ENCODE assay signal across 1 cellular context in genomic region chr11:114395776-114396175, GRCh38.
TF ChIP-seq lines count a peak whose summit lies in the region.

No MANE protein-coding gene starts in this region.

TF ChIP-seq in HepG2, 621 proteins besides CTCF, POLR2A, EP300 and RAD21:
- no peak for TF ChIP-seq SNAPC2 (CRISPR knock-in tag; IDR thresholded peaks at IDR 0.05)
- TF ChIP-seq FOXA1 (IDR thresholded peaks at IDR 0.05), result no peak
- peak; percentile 53; the same call in 1 of the 2 replicates for TF ChIP-seq FOXA1 (CRISPR knock-in tag; IDR thresholded peaks at IDR 0.05)
- no peak for TF ChIP-seq CHCHD3 (CRISPR knock-in tag; IDR thresholded peaks at IDR 0.05)
- 0 out of 2 replicates have a peak, but pooled peaks have one; percentile 18 for TF ChIP-seq FOXA3 (CRISPR knock-in tag; IDR thresholded peaks at IDR 0.05)
- peak; percentile 27 for TF ChIP-seq TEAD3 (CRISPR knock-in tag; optimal IDR thresholded peaks at IDR 0.05; ENCODE audit: borderline replicate concordance)
- no peak for TF ChIP-seq TAF15 (IDR thresholded peaks at IDR 0.05; ENCODE audit: low read depth, low read length, poor library complexity, severe bottlenecking)
- peak; percentile 62; the same call in 1 of the 2 replicates for TF ChIP-seq MIXL1 (CRISPR knock-in tag; IDR thresholded peaks at IDR 0.05)
- no peak for TF ChIP-seq ZNF484 (CRISPR knock-in tag; IDR thresholded peaks at IDR 0.05; ENCODE audit: borderline replicate concordance, low read depth)
- peak; percentile 13; the same call in 1 of the 2 replicates for TF ChIP-seq STAG1 (CRISPR knock-in tag; IDR thresholded peaks at IDR 0.05)
- no peak for TF ChIP-seq KDM2A (CRISPR knock-in tag; IDR thresholded peaks at IDR 0.05; ENCODE audit: borderline replicate concordance, low read depth)
- TF ChIP-seq PBX3 (CRISPR knock-in tag; IDR thresholded peaks at IDR 0.05; ENCODE audit: borderline replicate concordance), result no peak
- TF ChIP-seq GTF2F1 (IDR thresholded peaks at IDR 0.05; ENCODE audit: low read length), result no peak
